ENCODE assay signal across 9 cellular contexts in the genomic region with DNA sequence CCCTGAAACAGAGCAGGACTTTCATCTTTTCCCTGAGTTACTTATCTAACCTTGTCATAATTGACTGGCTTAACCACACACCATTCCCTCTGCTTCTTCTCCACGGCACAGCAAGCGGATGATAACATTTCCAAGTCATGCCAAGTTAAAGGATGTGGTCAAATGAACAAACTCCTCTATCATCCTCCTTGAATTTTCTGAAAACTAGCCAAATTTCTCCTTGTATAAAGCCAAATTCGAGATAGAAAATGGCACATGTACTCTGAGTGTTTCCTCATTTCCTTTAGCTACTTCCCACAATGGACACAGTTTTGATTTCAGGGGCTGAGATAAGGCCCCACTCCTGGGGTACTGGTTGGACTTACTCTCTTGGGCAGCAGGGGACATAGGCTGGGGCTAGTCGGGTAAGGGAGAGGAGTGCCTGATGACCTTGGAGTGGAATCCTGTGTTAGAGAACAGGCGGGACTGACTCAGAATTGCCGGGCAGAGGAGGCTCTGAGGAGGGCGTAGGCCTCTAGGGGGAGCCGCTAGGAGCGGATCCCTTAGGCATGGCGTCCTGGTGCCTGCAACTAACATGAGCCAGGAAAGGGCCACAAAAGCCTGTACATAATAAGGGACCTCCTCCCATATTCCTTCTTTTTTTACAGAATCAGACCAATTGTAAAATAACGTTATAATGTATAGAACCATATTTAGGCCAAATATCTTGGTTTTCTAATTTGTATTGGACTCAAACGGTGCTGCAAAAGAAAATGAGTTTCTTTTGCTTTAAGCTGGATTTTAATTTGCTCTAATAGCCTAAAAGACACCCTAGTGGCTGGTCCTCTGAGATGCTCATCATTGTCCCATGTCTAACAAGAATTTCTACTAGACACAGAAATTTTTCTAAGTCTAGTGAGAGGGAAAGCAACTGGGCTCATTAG. TPM values are rescaled to one million over a fixed set of nuclear protein-coding genes. Genes with fewer than 3 reads are reported as not detected.
A peak's percentile ranks its signal among the peaks of the same experiment; 100 is the strongest.
DNase-seq lines count a peak whose midpoint lies in the region; ATAC-seq and TF ChIP-seq lines count a peak whose summit lies in the region.
"Had no signal": no experiment of that assay in that cellular context is flagged by ENCODE, and none has a peak within 500 bp of the region (broad histone marks: within the 10 kb centered on the region; RNA-seq: fewer than 3 reads in every experiment).

No MANE protein-coding gene starts in this region.

- peaks cover 7% of the 10 kb centered on the region for H3K9me3 ChIP-seq in suprapubic skin

- TF ChIP-seq POLR2A in suprapubic skin (IDR thresholded peaks at IDR 0.05), result no peak

- no peak overlapping the region for H3K4me3 ChIP-seq in suprapubic skin
- H3K4me3 ChIP-seq: skin epidermis had no signal

- no peak for DNase-seq in activated naive CD8-positive, alpha-beta T cell treated with anti-CD3 and anti-CD28 coated beads, Interleukin-2, amount 50 U/mL, for 24 hours
- DNase-seq in activated naive CD8-positive, alpha-beta T cell treated with anti-CD3 and anti-CD28 coated beads for 36 hours, result no peak
- DNase-seq in SK-N-DZ (ENCODE audit: low spot score), result peak; percentile 40
- DNase-seq in left cardiac atrium, result peak; percentile 68
- DNase-seq in type B pancreatic cell (ENCODE audit: extremely low spot score, unreplicated experiment), result no peak
- DNase-seq in suprapubic skin (ENCODE audit: low spot score in 2 of 2), result no peak
- no peak for DNase-seq in sciatic nerve (ENCODE audit: low spot score)
- no peak for DNase-seq in activated CD8-positive, alpha-beta memory T cell treated with anti-CD3 and anti-CD28 coated beads, Interleukin-2, amount 50 U/mL, for 48 hours

- H3K27me3 ChIP-seq in suprapubic skin, result peaks cover 3% of the 10 kb centered on the region

- H3K36me3 ChIP-seq in suprapubic skin, result no peaks in the 10 kb centered on the region

- H3K36me3 Mint-ChIP-seq in activated naive CD8-positive, alpha-beta T cell treated with anti-CD3 and anti-CD28 coated beads, Interleukin-2, amount 50 U/mL, for 24 hours (ENCODE audit: low read depth), result peaks cover 2% of the 10 kb centered on the region
- peaks cover 3% of the 10 kb centered on the region for H3K36me3 Mint-ChIP-seq in activated naive CD8-positive, alpha-beta T cell treated with anti-CD3 and anti-CD28 coated beads for 36 hours
- H3K36me3 Mint-ChIP-seq in type B pancreatic cell, result no peaks in the 10 kb centered on the region

- H3K4me1 Mint-ChIP-seq in activated naive CD8-positive, alpha-beta T cell treated with anti-CD3 and anti-CD28 coated beads, Interleukin-2, amount 50 U/mL, for 24 hours, result no peaks in the 10 kb centered on the region
- no peaks in the 10 kb centered on the region for H3K4me1 Mint-ChIP-seq in activated naive CD8-positive, alpha-beta T cell treated with anti-CD3 and anti-CD28 coated beads for 36 hours
- H3K4me1 Mint-ChIP-seq in type B pancreatic cell (ENCODE audit: unreplicated experiment), result no peaks in the 10 kb centered on the region

- peak; percentile 69 for ATAC-seq in activated naive CD8-positive, alpha-beta T cell treated with anti-CD3 and anti-CD28 coated beads, Interleukin-2, amount 50 U/mL, for 24 hours
- ATAC-seq in left cardiac atrium (peak; percentile 65 to 97), sciatic nerve (no peak)

- no peak for TF ChIP-seq EP300 in suprapubic skin (IDR thresholded peaks at IDR 0.05)

- intact Hi-C loops in left cardiac atrium (cut with DNase I), result no loop called here
- intact Hi-C loops in sciatic nerve (cut with DNase I), result no loop called here

- no peaks in the 10 kb centered on the region for H3K9me3 Mint-ChIP-seq in activated naive CD8-positive, alpha-beta T cell treated with anti-CD3 and anti-CD28 coated beads, Interleukin-2, amount 50 U/mL, for 24 hours
- peaks cover 6% of the 10 kb centered on the region for H3K9me3 Mint-ChIP-seq in activated naive CD8-positive, alpha-beta T cell treated with anti-CD3 and anti-CD28 coated beads for 36 hours
- H3K9me3 Mint-ChIP-seq in type B pancreatic cell, result peaks cover 4% of the 10 kb centered on the region

- no peaks in the 10 kb centered on the region for H3K4me1 ChIP-seq in suprapubic skin

- no peak overlapping the region for H3K4me3 Mint-ChIP-seq in activated naive CD8-positive, alpha-beta T cell treated with anti-CD3 and anti-CD28 coated beads, Interleukin-2, amount 50 U/mL, for 24 hours
- H3K4me3 Mint-ChIP-seq in activated naive CD8-positive, alpha-beta T cell treated with anti-CD3 and anti-CD28 coated beads for 36 hours, result no peak overlapping the region
- no peak overlapping the region for H3K4me3 Mint-ChIP-seq in type B pancreatic cell

- TF ChIP-seq CTCF in type B pancreatic cell (conservative IDR thresholded peaks at IDR 0.05), result peak; percentile 73
- no peak for TF ChIP-seq CTCF in suprapubic skin (IDR thresholded peaks at IDR 0.05)

- peaks cover 17% of the 10 kb centered on the region for H3K27me3 Mint-ChIP-seq in activated naive CD8-positive, alpha-beta T cell treated with anti-CD3 and anti-CD28 coated beads, Interleukin-2, amount 50 U/mL, for 24 hours
- H3K27me3 Mint-ChIP-seq in activated naive CD8-positive, alpha-beta T cell treated with anti-CD3 and anti-CD28 coated beads for 36 hours, result peaks cover 24% of the 10 kb centered on the region
- peaks cover 5% of the 10 kb centered on the region for H3K27me3 Mint-ChIP-seq in type B pancreatic cell

- H3K27ac ChIP-seq in suprapubic skin, result no peak overlapping the region
- H3K27ac ChIP-seq: skin epidermis had no signal

- H3K27ac Mint-ChIP-seq in activated naive CD8-positive, alpha-beta T cell treated with anti-CD3 and anti-CD28 coated beads, Interleukin-2, amount 50 U/mL, for 24 hours, result no peak overlapping the region
- H3K27ac Mint-ChIP-seq in activated naive CD8-positive, alpha-beta T cell treated with anti-CD3 and anti-CD28 coated beads for 36 hours, result no peak overlapping the region
- no peak overlapping the region for H3K27ac Mint-ChIP-seq in type B pancreatic cell

- 45% methylated on average over 12 of the region's 12 CpGs for WGBS in suprapubic skin

RNA-seq across cellular contexts. Expression of a gene that starts 20.4 kb away (rescaled TPM):
- 10 to 100 TPM; 13.4 to 16.8 TPM for total RNA-seq in activated naive CD8-positive, alpha-beta T cell treated with anti-CD3 and anti-CD28 coated beads for 36 hours
- polyA plus RNA-seq in SK-N-DZ (2014; cell fraction: cytosol; rRNA removed), result 37.9 and 40.2 TPM in 2 replicates
- 47.9 and 62.7 TPM in 2 replicates for polyA plus RNA-seq in SK-N-DZ (2014; cell fraction: nucleus; rRNA removed)
- total RNA-seq in left cardiac atrium, result 1 to 10 TPM; 7.8 to 9.7 TPM
- total RNA-seq in type B pancreatic cell (ENCODE audit: low replicate concordance), result 44.5 and 45.2 TPM in 2 replicates
- 10 to 100 TPM; 17.6 to 37.9 (median 21.0) TPM for total RNA-seq in suprapubic skin
- total RNA-seq in sciatic nerve, result 19.1 TPM

Comparison
In these comparisons a context has a peak if more than half of its experiments do, and no peak if none do; other contexts are left out.
1. DNase-seq: peak in SK-N-DZ (single experiment) and left cardiac atrium (single experiment); none in activated naive CD8-positive, alpha-beta T cell treated with anti-CD3 and anti-CD28 coated beads, Interleukin-2, amount 50 U/mL, for 24 hours (single experiment), activated naive CD8-positive, alpha-beta T cell treated with anti-CD3 and anti-CD28 coated beads for 36 hours (single experiment), type B pancreatic cell (single experiment), suprapubic skin (0 of 2), sciatic nerve (single experiment) and activated CD8-positive, alpha-beta memory T cell treated with anti-CD3 and anti-CD28 coated beads, Interleukin-2, amount 50 U/mL, for 48 hours (single experiment).